8 cellular contexts compared by ENCODE assay signal in genomic region chr6:31827286-31828079, GRCh38. TPM values are rescaled to one million over a fixed set of nuclear protein-coding genes. Genes with fewer than 3 reads are reported as not detected.
A peak's percentile ranks its signal among the peaks of the same experiment; 100 is the strongest.
DNase-seq lines count a peak whose midpoint lies in the region; ATAC-seq and TF ChIP-seq lines count a peak whose summit lies in the region.

HSPA1B (plus strand) TSS chr6:31827738; CDS start chr6:31827951, 213 bp downstream.

- TF ChIP-seq CTCF in DOHH2 (IDR thresholded peaks at IDR 0.05; ENCODE audit: low read depth, low read length, poor library complexity, severe bottlenecking) = no peak
- TF ChIP-seq CTCF in RWPE1 (conservative IDR thresholded peaks at IDR 0.05; ENCODE audit: low read depth) = no peak
- no peak for TF ChIP-seq CTCF in fibroblast of mammary gland (conservative IDR thresholded peaks at IDR 0.05; ENCODE audit: control insufficient read depth, insufficient read depth, low read depth, low read length)

- H3K36me3 Mint-ChIP-seq in activated T-helper 2 cell treated with anti-CD3 and anti-CD28 coated beads, Interferon-gamma antibody, Interleukin-2, Interleukin-4, amounts not matched to agents 10 μg/mL and 5 μg/mL and 100 μg/mL, durations not matched to agents 14 hours and 24 hours and 36 hours (ENCODE audit: low read depth) = peaks cover 20% of the 10 kb centered on the region
- H3K36me3 Mint-ChIP-seq in naive thymus-derived CD8-positive, alpha-beta T cell = no peaks in the 10 kb centered on the region

- H3K9me2 ChIP-seq in DOHH2 (replicated peaks; ENCODE audit: control insufficient read depth, low read length) (no peaks in the 10 kb centered on the region), GM23248 (ENCODE audit: insufficient read depth) (no peaks in the 10 kb centered on the region)

- DNase-seq in GM23248 (peak; percentile 99), Kasumi-1 (lab: John Stamatoyannopoulos, UW) (peak; percentile 99 to 100), RWPE1 (ENCODE audit: low spot score) (peak; percentile 100), fibroblast of mammary gland (ENCODE audit: low read depth) (peak; percentile 100)
- DNase-seq in activated T-helper 2 cell treated with anti-CD3 and anti-CD28 coated beads, Interferon-gamma antibody, Interleukin-2, Interleukin-4, amounts not matched to agents 10 μg/mL and 5 μg/mL and 100 μg/mL, durations not matched to agents 14 hours and 24 hours and 36 hours (ENCODE audit: low spot score) = peak; percentile 96
- DNase-seq in naive thymus-derived CD8-positive, alpha-beta T cell = peak; percentile 59 to 90 (median 76)
- DNase-seq in stimulated activated naive CD4-positive, alpha-beta T cell (lab: John Stamatoyannopoulos, UW) = peak; percentile 78 to 92 (median 86)

- CTCF ChIA-PET in RWPE1 (lab: Yijun Ruan, JAX) = interaction anchor here (0.7 kb wide), 2 partner anchors 92 to 1588 kb away, joined by 3 to 4 read pairs; no protein-coding TSS in a partner anchor

- H3K4me1 ChIP-seq in DOHH2 (ENCODE audit: control insufficient read depth, low read length) (peaks cover 57% of the 10 kb centered on the region), GM23248 (ENCODE audit: insufficient read depth) (peaks cover 22% of the 10 kb centered on the region)

- H3K9ac ChIP-seq in GM23248 = peak within 1 kb of the TSS; percentile 85

- intact Hi-C loops in activated T-helper 2 cell treated with anti-CD3 and anti-CD28 coated beads, Interferon-gamma antibody, Interleukin-2, Interleukin-4, amounts not matched to agents 10 μg/mL and 5 μg/mL and 100 μg/mL, durations not matched to agents 14 hours and 24 hours and 36 hours (cut with micrococcal nuclease) = loop anchor here (2.0 to 10.0 kb wide), 3 partner anchors 15 to 253 kb away; partner anchors contain the start of genes C6orf47, LTA and TNF

- H3K27ac ChIP-seq in DOHH2 (ENCODE audit: low read depth, low read length) (peak within 1 kb of the TSS; percentile 75), GM23248 (peak within 1 kb of the TSS; percentile 91), RWPE1 (peak within 1 kb of the TSS; percentile 95)

- H3K4me2 ChIP-seq in DOHH2 (ENCODE audit: low read length) (peak within 1 kb of the TSS; percentile 99), GM23248 (ENCODE audit: unreplicated experiment) (peak within 1 kb of the TSS; percentile 87)

- no peaks in the 10 kb centered on the region for H3K27me3 Mint-ChIP-seq in activated T-helper 2 cell treated with anti-CD3 and anti-CD28 coated beads, Interferon-gamma antibody, Interleukin-2, Interleukin-4, amounts not matched to agents 10 μg/mL and 5 μg/mL and 100 μg/mL, durations not matched to agents 14 hours and 24 hours and 36 hours (ENCODE audit: low read depth)
- H3K27me3 Mint-ChIP-seq in naive thymus-derived CD8-positive, alpha-beta T cell = no peaks in the 10 kb centered on the region

- H3K9me3 Mint-ChIP-seq in activated T-helper 2 cell treated with anti-CD3 and anti-CD28 coated beads, Interferon-gamma antibody, Interleukin-2, Interleukin-4, amounts not matched to agents 10 μg/mL and 5 μg/mL and 100 μg/mL, durations not matched to agents 14 hours and 24 hours and 36 hours = no peaks in the 10 kb centered on the region
- no peaks in the 10 kb centered on the region for H3K9me3 Mint-ChIP-seq in naive thymus-derived CD8-positive, alpha-beta T cell

- 0 to 1% methylated on average over 35 to 51 of the region's 56 CpGs for WGBS in GM23248 (ENCODE audit: low coverage in 1 of 2, low lambda C conversion rate in 2 of 2, missing lambda C conversion rate in 2 of 2), 2 experiments

- H3F3A ChIP-seq in DOHH2 (ENCODE audit: control insufficient read depth, insufficient read depth) (peaks cover 35% of the 10 kb centered on the region), GM23248 (ENCODE audit: insufficient read depth) (peaks cover 20% of the 10 kb centered on the region)

- POLR2A ChIA-PET in RWPE1 (lab: Yijun Ruan, JAX; ENCODE audit: low non-redundant PET) = interaction anchor here (0.6 to 1.6 kb wide), 4 partner anchors 9 to 21 kb away, joined by 3 to 32 read pairs (median 6); partner anchors contain the start of genes HSPA1A, HSPA1L and LSM2
- POLR2A ChIA-PET in naive thymus-derived CD8-positive, alpha-beta T cell (lab: Charles Lee) = interaction anchor here (0.6 to 3.0 kb wide), 17 partner anchors 8 to 1018 kb away, joined by 3 to 18 read pairs (median 4); partner anchors contain the start of genes ABHD16A, BAG6, DDAH2 and DXO

- peak within 1 kb of the TSS; percentile 85 for H3K4me3 Mint-ChIP-seq in activated T-helper 2 cell treated with anti-CD3 and anti-CD28 coated beads, Interferon-gamma antibody, Interleukin-2, Interleukin-4, amounts not matched to agents 10 μg/mL and 5 μg/mL and 100 μg/mL, durations not matched to agents 14 hours and 24 hours and 36 hours (ENCODE audit: low read depth)
- H3K4me3 Mint-ChIP-seq in naive thymus-derived CD8-positive, alpha-beta T cell = peak within 1 kb of the TSS; percentile 84 to 96 (median 92)

- H3K9me3 ChIP-seq in DOHH2 (ENCODE audit: control insufficient read depth, insufficient read depth, low read length) (no peaks in the 10 kb centered on the region), GM23248 (ENCODE audit: low read depth) (no peaks in the 10 kb centered on the region)

- in situ Hi-C loops in GM23248 (cut with MboI) = no loop called here

- peak within 1 kb of the TSS; percentile 95 for H3K27ac Mint-ChIP-seq in activated T-helper 2 cell treated with anti-CD3 and anti-CD28 coated beads, Interferon-gamma antibody, Interleukin-2, Interleukin-4, amounts not matched to agents 10 μg/mL and 5 μg/mL and 100 μg/mL, durations not matched to agents 14 hours and 24 hours and 36 hours
- H3K27ac Mint-ChIP-seq in naive thymus-derived CD8-positive, alpha-beta T cell = peak within 1 kb of the TSS; percentile 81 to 99 (median 96)

- peak; percentile 72 to 74 for ATAC-seq in naive thymus-derived CD8-positive, alpha-beta T cell

- H4K20me1 ChIP-seq in DOHH2 (ENCODE audit: control insufficient read depth, insufficient read depth, low read depth, low read length) (no peaks in the 10 kb centered on the region), GM23248 (ENCODE audit: insufficient read depth) (no peaks in the 10 kb centered on the region)

- H3K79me2 ChIP-seq in DOHH2 (ENCODE audit: control insufficient read depth, low read length) = peaks cover 39% of the 10 kb centered on the region
- H3K79me2 ChIP-seq in GM23248 (ENCODE audit: insufficient read depth) = peaks cover 61% of the 10 kb centered on the region

- H2AFZ ChIP-seq in GM23248 = peak within 1 kb of the TSS; percentile 86

- no peaks in the 10 kb centered on the region for H3K27me3 ChIP-seq in DOHH2 (ENCODE audit: control insufficient read depth, low read length)
- H3K27me3 ChIP-seq in GM23248 (replicated peaks; ENCODE audit: insufficient read depth) = no peaks in the 10 kb centered on the region

- H3K36me3 ChIP-seq in DOHH2 (ENCODE audit: control insufficient read depth, low read length) (peaks cover 7% of the 10 kb centered on the region), GM23248 (ENCODE audit: low read depth) (no peaks in the 10 kb centered on the region)

- H3K4me1 Mint-ChIP-seq in activated T-helper 2 cell treated with anti-CD3 and anti-CD28 coated beads, Interferon-gamma antibody, Interleukin-2, Interleukin-4, amounts not matched to agents 10 μg/mL and 5 μg/mL and 100 μg/mL, durations not matched to agents 14 hours and 24 hours and 36 hours (ENCODE audit: low read depth) = peaks cover 32% of the 10 kb centered on the region
- peaks cover 8 to 53% (median 33%) of the 10 kb centered on the region in 4 donors for H3K4me1 Mint-ChIP-seq in naive thymus-derived CD8-positive, alpha-beta T cell

- H3K4me3 ChIP-seq in DOHH2 (ENCODE audit: low read length) = peak within 1 kb of the TSS; percentile 90
- H3K4me3 ChIP-seq in GM23248 = peak within 1 kb of the TSS; percentile 72
- H3K4me3 ChIP-seq in fibroblast of mammary gland (ENCODE audit: control insufficient read depth, low read depth, low read length) = peak within 1 kb of the TSS; percentile 75

RNA-seq across cellular contexts. Expression of gene HSPA1B, which starts in this region (rescaled TPM):
- 104 and 124 TPM in 2 replicates for total RNA-seq in GM23248 (2014; rRNA removed; shearing (Covaris generic))
- 58.0 and 61.3 TPM in 2 replicates for polyA plus RNA-seq in GM23248 (2016; fragmentation: Nextera tagmentation; extraction: Ambion mirVana)
- total RNA-seq in activated T-helper 2 cell treated with anti-CD3 and anti-CD28 coated beads, Interferon-gamma antibody, Interleukin-2, Interleukin-4, amounts not matched to agents 10 μg/mL and 5 μg/mL and 100 μg/mL, durations not matched to agents 14 hours and 24 hours and 36 hours = 116 and 120 TPM in 2 replicates
- 10 to 100 TPM; 39.6 to 42.2 TPM for total RNA-seq in naive thymus-derived CD8-positive, alpha-beta T cell
- polyA plus RNA-seq in naive thymus-derived CD8-positive, alpha-beta T cell = 1 to 10 TPM in 2 of 3 donors, under 1 TPM in 1; 0.28 to 1.3 (median 1.2) TPM

Comparison
In these comparisons a context has a peak if more than half of its experiments do, and no peak if none do; other contexts are left out.
1. Peak in every context shown above with its lines: DNase-seq, ATAC-seq, H3K4me3 ChIP-seq and H3K27ac ChIP-seq.
2. RNA of gene HSPA1B (polyA plus RNA-seq): 58.0 to 61.3 TPM in GM23248; 0.28 to 1.3 TPM in naive thymus-derived CD8-positive, alpha-beta T cell; every median in the first group is over 10 times any median in the second.